ENCODE assay signal across 8 cellular contexts in genomic region chr15:31328999-31329639, GRCh38. TPM values are rescaled to one million over a fixed set of nuclear protein-coding genes. Genes with fewer than 3 reads are reported as not detected.
DNase-seq lines count a peak whose midpoint lies in the region; ATAC-seq and TF ChIP-seq lines count a peak whose summit lies in the region.

No MANE protein-coding gene starts in this region.

- H3K9me3 ChIP-seq in PC-3 (ENCODE audit: low read length), result no peaks in the 10 kb centered on the region
- no peaks in the 10 kb centered on the region for H3K9me3 ChIP-seq in effector memory CD4-positive, alpha-beta T cell (ENCODE audit: control insufficient read depth, low read length)

- peaks cover 10% of the 10 kb centered on the region; the same call in 1 of the 2 replicates for H3K4me1 ChIP-seq in PC-3 (ENCODE audit: insufficient read depth, low read length)
- peaks cover 65% of the 10 kb centered on the region for H3K4me1 ChIP-seq in effector memory CD4-positive, alpha-beta T cell (ENCODE audit: control insufficient read depth, insufficient read depth, low read length, poor library complexity, severe bottlenecking)

- intact Hi-C loops in PC-3 (cut with micrococcal nuclease), result loop anchor here (1.0 to 10.0 kb wide), 5 partner anchors 74 to 702 kb away; partner anchors contain the start of genes ARHGAP11B and OTUD7A

- no peaks in the 10 kb centered on the region for H4K20me1 ChIP-seq in PC-3 (ENCODE audit: low read length)

- peak overlapping the region; percentile 90 for H3K4me2 ChIP-seq in PC-3 (ENCODE audit: low read length)

- ATAC-seq in PC-3 (no peak), HG03175 (IDR thresholded peaks at IDR 0.05; ENCODE audit: unreplicated experiment) (no peak), GM18511 (IDR thresholded peaks at IDR 0.05; ENCODE audit: unreplicated experiment) (no peak), GM18858 (IDR thresholded peaks at IDR 0.05; ENCODE audit: unreplicated experiment) (no peak)

- H3K9ac ChIP-seq in PC-3 (ENCODE audit: low read length), result peak overlapping the region; percentile 50; the same call in 1 of the 2 replicates

- BruUV-seq in PC-3 (replicated peaks; lab: Mats Ljungman, UMichigan), result no TSS peak

- CTCF ChIA-PET in PC-3 (lab: Charles Lee), result no interaction called here

- no peaks in the 10 kb centered on the region for H3F3A ChIP-seq in PC-3 (ENCODE audit: low read length, unreplicated experiment)

- peak overlapping the region; percentile 96 for H3K4me3 Mint-ChIP-seq in nephron progenitor cell

- DNase-seq in DMS53 (lab: John Stamatoyannopoulos, UW) (peak; percentile 62), DMS53 treated with DMSO at 0.1 percent for 48 hours (lab: John Stamatoyannopoulos, UW; ENCODE audit: unreplicated experiment) (no peak), PC-3 (peak; percentile 16), nephron progenitor cell (peak; percentile 47)
- no peak for DNase-seq in effector memory CD4-positive, alpha-beta T cell

- no peak overlapping the region for H3K27ac ChIP-seq in PC-3 (ENCODE audit: low read length)
- peak overlapping the region; percentile 96 for H3K27ac ChIP-seq in effector memory CD4-positive, alpha-beta T cell (ENCODE audit: insufficient read depth, low read length, poor library complexity, severe bottlenecking)

- peaks cover 51% of the 10 kb centered on the region for H3K4me1 Mint-ChIP-seq in nephron progenitor cell

- TF ChIP-seq CTCF in PC-3 (conservative IDR thresholded peaks at IDR 0.05; ENCODE audit: low read depth, low read length), result no peak
- no peak for TF ChIP-seq CTCF in nephron progenitor cell (IDR thresholded peaks at IDR 0.05)

- no peaks in the 10 kb centered on the region for H3K36me3 ChIP-seq in PC-3 (ENCODE audit: low read depth, low read length)
- H3K36me3 ChIP-seq in effector memory CD4-positive, alpha-beta T cell (ENCODE audit: control insufficient read depth, insufficient read depth, low read length), result peaks cover 4% of the 10 kb centered on the region

- peaks cover 29% of the 10 kb centered on the region; the same call in 1 of the 2 replicates for H3K79me2 ChIP-seq in PC-3 (ENCODE audit: low read length)

- peaks cover 23% of the 10 kb centered on the region for H3K27me3 Mint-ChIP-seq in nephron progenitor cell (ENCODE audit: low read depth, poor library complexity)

- H2AFZ ChIP-seq in PC-3 (ENCODE audit: low read length), result peak overlapping the region; percentile 76

- no peaks in the 10 kb centered on the region for H3K27me3 ChIP-seq in PC-3 (ENCODE audit: low read length)
- no peaks in the 10 kb centered on the region for H3K27me3 ChIP-seq in effector memory CD4-positive, alpha-beta T cell (replicated peaks; ENCODE audit: control insufficient read depth, insufficient read depth, low read length, poor library complexity, severe bottlenecking)

- H3K36me3 Mint-ChIP-seq in nephron progenitor cell (ENCODE audit: low read depth), result no peaks in the 10 kb centered on the region

- H3K27ac Mint-ChIP-seq in nephron progenitor cell, result peak overlapping the region; percentile 67

- H3K9me2 ChIP-seq in PC-3 (replicated peaks; ENCODE audit: low read length), result no peaks in the 10 kb centered on the region

- peak overlapping the region; percentile 78 for H3K4me3 ChIP-seq in PC-3 (ENCODE audit: low read length)
- peak overlapping the region; percentile 79 for H3K4me3 ChIP-seq in effector memory CD4-positive, alpha-beta T cell (ENCODE audit: insufficient read depth, low read depth, low read length, poor library complexity, severe bottlenecking)

- H3K9me3 Mint-ChIP-seq in nephron progenitor cell, result no peaks in the 10 kb centered on the region

- POLR2A ChIA-PET in PC-3 (lab: Charles Lee; ENCODE audit: unreplicated experiment), result no interaction called here

RNA-seq across cellular contexts. Expression of gene KLF13, which starts 2.5 kb away (rescaled TPM):
- total RNA-seq in PC-3 (2014; rRNA removed), result 10.1 and 11.4 TPM in 2 replicates

Comparison
In these comparisons a context has a peak if more than half of its experiments do, and no peak if none do; other contexts are left out.
1. DNase-seq: peak in DMS53 (single experiment), PC-3 (single experiment) and nephron progenitor cell (single experiment); none in DMS53 treated with DMSO at 0.1 percent for 48 hours (single experiment) and effector memory CD4-positive, alpha-beta T cell (0 of 3).